In genomic region chr17:1715803-1716075, GRCh38 we compare ENCODE assay signal across 1 cellular context.
TF ChIP-seq lines count a peak whose summit lies in the region.

No MANE protein-coding gene starts in this region.

TF ChIP-seq in GM23338, 12 proteins besides CTCF, POLR2A, EP300 and RAD21 (continued from another document):
- TF ChIP-seq ZNF462 (CRISPR knock-in tag; IDR thresholded peaks at IDR 0.05) = no peak
- TF ChIP-seq ETS1 (IDR thresholded peaks at IDR 0.05) = no peak
- TF ChIP-seq ZNF114 (CRISPR knock-in tag; IDR thresholded peaks at IDR 0.05) = no peak
- no peak for TF ChIP-seq REST (IDR thresholded peaks at IDR 0.05; ENCODE audit: unreplicated experiment)
- TF ChIP-seq NANOG (IDR thresholded peaks at IDR 0.05; ENCODE audit: borderline replicate concordance) = no peak
- no peak for TF ChIP-seq ZNF331 (CRISPR knock-in tag; IDR thresholded peaks at IDR 0.05; ENCODE audit: low read depth)
- no peak for TF ChIP-seq POLR2AphosphoS5 (IDR thresholded peaks at IDR 0.05; ENCODE audit: low read depth)
- no peak for TF ChIP-seq CREB1 (CRISPR knock-in tag; IDR thresholded peaks at IDR 0.05; ENCODE audit: low read depth)
- no peak for TF ChIP-seq JUNB (IDR thresholded peaks at IDR 0.05; ENCODE audit: unreplicated experiment)
- TF ChIP-seq EZH2phosphoT487 (IDR thresholded peaks at IDR 0.05; ENCODE audit: unreplicated experiment) = no peak
- no peak for TF ChIP-seq STAT1 (IDR thresholded peaks at IDR 0.05; ENCODE audit: unreplicated experiment)
